ENCODE assay signal across 7 cellular contexts in genomic region chr5:86896916-86897315, GRCh38.
"Had no signal": no experiment of that assay in that cellular context is flagged by ENCODE, and none has a peak within 500 bp of the region (broad histone marks: within the 10 kb centered on the region; RNA-seq: fewer than 3 reads in every experiment).

No MANE protein-coding gene starts in this region.

- H3K9ac ChIP-seq: GM23248 had no signal

- H3K4me3 ChIP-seq: GM23248, HAP-1 had no signal

- H3K27ac ChIP-seq: GM23248 had no signal

- ATAC-seq: HCT116, HepG2 had no signal

- H3K36me3 ChIP-seq: HAP-1 had no signal

- DNase-seq: GM23248, GOT3, H7, HFFc6 had no signal

- H3K4me1 ChIP-seq: HAP-1 had no signal
